In genomic region chr21:41985662-41986416, GRCh38 we compare ENCODE assay signal across 27 cellular contexts.
"Had no signal": no experiment of that assay in that cellular context is flagged by ENCODE, and none has a peak within 500 bp of the region (broad histone marks: within the 10 kb centered on the region; RNA-seq: fewer than 3 reads in every experiment).

No MANE protein-coding gene starts in this region.

- H3K79me2 ChIP-seq: parathyroid adenoma had no signal

- DNase-seq: kidney; left colon; left ventricle myocardium inferior; mesendoderm; naive B cell; natural killer cell; nephron progenitor cell; occipital lobe; stimulated activated CD4-positive, alpha-beta T cell treated with anti-CD3 and anti-CD28 coated beads, Interleukin-12 subunit alpha, Interleukin-12 subunit beta, amount 100 ng/mL, for 4 hours; stimulated activated CD4-positive, alpha-beta T cell treated with anti-CD3 and anti-CD28 coated beads, Interleukin-15, amount 100 ng/mL, for 24 hours; stimulated activated CD4-positive, alpha-beta T cell treated with anti-CD3 and anti-CD28 coated beads, Interleukin-2, amount 100 ng/mL, for 24 hours; stimulated activated CD4-positive, alpha-beta T cell treated with anti-CD3 and anti-CD28 coated beads, Interleukin-4, amount 100 ng/mL, for 1 hour; stimulated activated naive B cell treated with anti-CD40 and anti-IgM and Interleukin-4, amounts not matched to agents 10 μg/mL and 1 μg/mL and 100 μg/mL, for 72 hours; stimulated activated naive CD8-positive, alpha-beta T cell treated with anti-CD3 and anti-CD28 coated beads, Interleukin-15, Interleukin-2, amounts not matched to agents 100 U/mL and 50 U/mL, for 24 hours; stomach; testis; thyroid gland; transverse colon; upper lobe of left lung had no signal

- H3K27ac ChIP-seq: left ventricle myocardium inferior, neural progenitor cell, neutrophil, parathyroid adenoma, right atrium auricular region, skin epidermis, stomach, testis, thyroid gland, transverse colon, upper lobe of left lung, vagina had no signal

- H3K4me3 ChIP-seq: left ventricle myocardium inferior, lung, neural progenitor cell, right atrium auricular region, skin epidermis, stomach, testis, thyroid gland, transverse colon, upper lobe of left lung, vagina had no signal

- ATAC-seq: left colon; natural killer cell; sciatic nerve; stimulated activated naive B cell treated with anti-CD40 and anti-IgM and Interleukin-4, amounts not matched to agents 10 μg/mL and 1 μg/mL and 100 μg/mL, for 72 hours; stimulated activated naive CD8-positive, alpha-beta T cell treated with anti-CD3 and anti-CD28 coated beads, Interleukin-15, Interleukin-2, amounts not matched to agents 100 U/mL and 50 U/mL, for 24 hours had no signal

- H3K9ac ChIP-seq: neural progenitor cell, parathyroid adenoma had no signal

- H3K4me2 ChIP-seq: neural progenitor cell had no signal

- H2AFZ ChIP-seq: neural progenitor cell, parathyroid adenoma had no signal

- H3K4me1 ChIP-seq: left ventricle myocardium inferior, neural progenitor cell, parathyroid adenoma, right atrium auricular region, stomach, testis, thyroid gland, transverse colon, upper lobe of left lung had no signal

- H3K36me3 ChIP-seq: neural progenitor cell had no signal

- H3K9me3 ChIP-seq: neutrophil, right atrium auricular region, stomach, testis, thyroid gland, transverse colon, upper lobe of left lung, vagina had no signal

- H3K27me3 ChIP-seq: neural progenitor cell, neutrophil, right atrium auricular region, stomach, testis, thyroid gland, transverse colon, upper lobe of left lung, vagina had no signal

- FAIRE-seq: kidney had no signal
